Comparison of ENCODE assay signal across 9 cellular contexts in genomic region chr1:10107985-10108663, GRCh38.
DNase-seq lines count a peak whose midpoint lies in the region; ATAC-seq, FAIRE-seq and TF ChIP-seq lines count a peak whose summit lies in the region.
"Had no signal": no experiment of that assay in that cellular context is flagged by ENCODE, and none has a peak within 500 bp of the region (broad histone marks: within the 10 kb centered on the region; RNA-seq: fewer than 3 reads in every experiment).

No MANE protein-coding gene starts in this region.

- no peaks in the 10 kb centered on the region for H3K27me3 Mint-ChIP-seq in WTC11 (ENCODE audit: low read depth)
- H3K27me3 Mint-ChIP-seq in activated naive CD8-positive, alpha-beta T cell treated with anti-CD3 and anti-CD28 coated beads, Interleukin-2, amount 50 U/mL, for 24 hours: no peaks in the 10 kb centered on the region

- CTCF ChIA-PET in WTC11 (lab: Charles Lee): interaction anchor here (0.6 kb wide), 1 partner anchor 9 kb away, joined by 3 read pairs; no protein-coding TSS in a partner anchor

- TF ChIP-seq POLR2A in gastrocnemius medialis (IDR thresholded peaks at IDR 0.05): no peak
- TF ChIP-seq POLR2A in GM12892 (IDR thresholded peaks at IDR 0.05; ENCODE audit: low read depth, low read length): no peak

- DNase-seq in G401 (ENCODE audit: low spot score) (peak; percentile 64), WTC11 (ENCODE audit: low spot score) (no peak), cardiac muscle cell (ENCODE audit: low read depth in 1 of 2, low spot score in 1 of 2) (peak; percentile 18 to 62), gastrocnemius medialis (no peak), NCI-H1930 (lab: John Stamatoyannopoulos, UW) (no peak), GM12892 (ENCODE audit: insufficient read length) (no peak)
- DNase-seq in central memory CD4-positive, alpha-beta T cell: no peak
- no peak for DNase-seq in activated naive CD8-positive, alpha-beta T cell treated with anti-CD3 and anti-CD28 coated beads, Interleukin-2, amount 50 U/mL, for 24 hours
- DNase-seq: NCI-H2171 treated with DMSO at 0.1 percent for 48 hours had no signal

- FAIRE-seq in GM12892 (lab: Jason Lieb, UNC): no peak

- peaks cover 43% of the 10 kb centered on the region for H3K36me3 Mint-ChIP-seq in WTC11
- H3K36me3 Mint-ChIP-seq in activated naive CD8-positive, alpha-beta T cell treated with anti-CD3 and anti-CD28 coated beads, Interleukin-2, amount 50 U/mL, for 24 hours (ENCODE audit: low read depth): peaks cover 11% of the 10 kb centered on the region

- intact Hi-C loops in gastrocnemius medialis (cut with DNase I; ENCODE audit: low total_unique reads): loop anchor here (5.0 kb wide), 3 partner anchors 41 to 76 kb away; partner anchors contain the start of gene UBE4B

- H3K9me3 ChIP-seq in cardiac muscle cell (ENCODE audit: low read depth): no peaks in the 10 kb centered on the region
- no peaks in the 10 kb centered on the region for H3K9me3 ChIP-seq in gastrocnemius medialis

- H3K4me1 Mint-ChIP-seq in WTC11: peaks cover 7% of the 10 kb centered on the region; the same call in 1 of the 2 replicates
- no peaks in the 10 kb centered on the region for H3K4me1 Mint-ChIP-seq in activated naive CD8-positive, alpha-beta T cell treated with anti-CD3 and anti-CD28 coated beads, Interleukin-2, amount 50 U/mL, for 24 hours

- H3K36me3 ChIP-seq in cardiac muscle cell (peaks cover 29% of the 10 kb centered on the region), gastrocnemius medialis (peaks cover 0 to 43% of the 10 kb centered on the region in 2 donors)

- 0 out of 2 replicates have a peak, but pooled peaks cover 4% of the 10 kb centered on the region for H3K9me3 Mint-ChIP-seq in WTC11
- no peaks in the 10 kb centered on the region for H3K9me3 Mint-ChIP-seq in activated naive CD8-positive, alpha-beta T cell treated with anti-CD3 and anti-CD28 coated beads, Interleukin-2, amount 50 U/mL, for 24 hours

- peak overlapping the region; percentile 30; the same call in 1 of the 2 replicates for H3K27ac Mint-ChIP-seq in WTC11
- no peak overlapping the region for H3K27ac Mint-ChIP-seq in activated naive CD8-positive, alpha-beta T cell treated with anti-CD3 and anti-CD28 coated beads, Interleukin-2, amount 50 U/mL, for 24 hours

- in situ Hi-C loops in G401 (cut with HindIII; ENCODE audit: low sequenced_read_pairs) (loop anchor here (5.0 kb wide), 1 partner anchor 36 kb away; no protein-coding TSS in a partner anchor), gastrocnemius medialis (cut with MboI; ENCODE audit: low sequenced_read_pairs in 4 of 4) (no loop called here)

- no peak overlapping the region for H3K4me3 Mint-ChIP-seq in WTC11
- H3K4me3 Mint-ChIP-seq in activated naive CD8-positive, alpha-beta T cell treated with anti-CD3 and anti-CD28 coated beads, Interleukin-2, amount 50 U/mL, for 24 hours: no peak overlapping the region

- H3K27ac ChIP-seq in cardiac muscle cell: peak overlapping the region; percentile 91
- peak overlapping the region; percentile 79 to 90 (median 87) for H3K27ac ChIP-seq in gastrocnemius medialis

- POLR2A ChIA-PET in WTC11 (lab: Charles Lee): no interaction called here

- no peak for ATAC-seq in WTC11
- peak; percentile 74 to 79 for ATAC-seq in gastrocnemius medialis
- ATAC-seq in activated naive CD8-positive, alpha-beta T cell treated with anti-CD3 and anti-CD28 coated beads, Interleukin-2, amount 50 U/mL, for 24 hours: no peak

- H3K4me1 ChIP-seq in cardiac muscle cell (ENCODE audit: low read depth) (peaks cover 18% of the 10 kb centered on the region), gastrocnemius medialis (peaks cover 28 to 36% of the 10 kb centered on the region in 2 donors)

- TF ChIP-seq CTCF in WTC11 (IDR thresholded peaks at IDR 0.05) (no peak), cardiac muscle cell (IDR thresholded peaks at IDR 0.05; ENCODE audit: low read depth, low read length) (no peak), gastrocnemius medialis (IDR thresholded peaks at IDR 0.05 in 4 of 5, conservative IDR thresholded peaks at IDR 0.05 in 1 of 5) (no peak)

- no peak overlapping the region for H3K4me3 ChIP-seq in cardiac muscle cell
- H3K4me3 ChIP-seq in gastrocnemius medialis: peak overlapping the region in 2 of 4 donors; percentile 8 to 29

- H3K27me3 ChIP-seq in cardiac muscle cell (no peaks in the 10 kb centered on the region), gastrocnemius medialis (no peaks in the 10 kb centered on the region)

TF ChIP-seq in WTC11, 78 proteins besides CTCF, POLR2A, EP300 and RAD21:
- TF ChIP-seq PRRX2 (CRISPR knock-in tag; IDR thresholded peaks at IDR 0.05): no peak
- TF ChIP-seq JAZF1 (CRISPR knock-in tag; IDR thresholded peaks at IDR 0.05): no peak
- TF ChIP-seq ZNF671 (CRISPR knock-in tag; IDR thresholded peaks at IDR 0.05): no peak
- no peak for TF ChIP-seq ZNF281 (CRISPR knock-in tag; IDR thresholded peaks at IDR 0.05)
- TF ChIP-seq USF2 (CRISPR knock-in tag; IDR thresholded peaks at IDR 0.05): no peak

Comparison
In these comparisons a context has a peak if more than half of its experiments do, and no peak if none do; other contexts are left out.
1. DNase-seq: peak in G401 (single experiment) and cardiac muscle cell (2 of 2); none in WTC11 (single experiment), gastrocnemius medialis (0 of 2), NCI-H1930 (0 of 2), central memory CD4-positive, alpha-beta T cell (single experiment), activated naive CD8-positive, alpha-beta T cell treated with anti-CD3 and anti-CD28 coated beads, Interleukin-2, amount 50 U/mL, for 24 hours (single experiment) and GM12892 (single experiment).
2. ATAC-seq: peak in gastrocnemius medialis (2 of 2); none in WTC11 (single experiment) and activated naive CD8-positive, alpha-beta T cell treated with anti-CD3 and anti-CD28 coated beads, Interleukin-2, amount 50 U/mL, for 24 hours (single experiment).